Comparison of ENCODE assay signal across 15 cellular contexts in the genomic region with DNA sequence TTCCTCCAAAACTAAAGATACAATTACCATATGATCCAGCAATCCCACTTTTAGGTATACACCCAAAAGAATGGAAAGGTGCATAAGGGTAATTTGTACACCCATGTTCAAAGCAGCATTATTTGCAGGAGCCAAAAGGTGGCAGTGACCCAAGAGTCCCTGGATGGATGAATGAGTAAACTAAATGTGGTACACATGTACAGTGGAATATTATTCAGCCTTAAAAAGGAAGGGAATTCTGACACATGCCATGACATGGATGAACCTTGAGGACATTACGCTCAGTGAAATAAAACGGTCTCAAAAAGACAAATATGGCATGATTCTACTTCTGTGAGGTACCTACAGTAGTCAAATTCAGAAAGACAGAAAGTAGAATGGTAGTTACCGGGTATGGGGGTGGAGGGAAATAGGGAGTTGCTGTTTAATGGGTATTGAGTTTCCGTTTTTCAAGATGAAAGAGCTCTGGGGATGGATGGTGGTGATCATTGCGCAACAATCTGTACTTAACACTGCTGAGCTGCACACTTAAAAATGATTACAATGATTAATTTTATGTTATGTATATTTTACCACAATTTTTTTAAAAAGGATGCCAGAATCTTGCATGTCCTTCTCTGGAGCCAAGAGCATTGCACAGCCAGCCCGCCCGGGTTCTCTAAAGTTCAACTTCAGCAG.
DNase-seq lines count a peak whose midpoint lies in the region; ATAC-seq and TF ChIP-seq lines count a peak whose summit lies in the region.
"Had no signal": no experiment of that assay in that cellular context is flagged by ENCODE, and none has a peak within 500 bp of the region (broad histone marks: within the 10 kb centered on the region; RNA-seq: fewer than 3 reads in every experiment).

No MANE protein-coding gene starts in this region.

- H3F3A ChIP-seq in MM.1S (ENCODE audit: insufficient read depth, low read length) = no peaks in the 10 kb centered on the region

- H2AFZ ChIP-seq in MM.1S (ENCODE audit: low read length) = no peak overlapping the region

- no peaks in the 10 kb centered on the region for H3K9me2 ChIP-seq in MM.1S (replicated peaks; ENCODE audit: insufficient read depth, low read length)

- H3K9ac ChIP-seq in SK-N-MC (ENCODE audit: insufficient read length) = no peak overlapping the region
- H3K9ac ChIP-seq in MM.1S (ENCODE audit: low read length) = no peak overlapping the region

- no peaks in the 10 kb centered on the region for H3K9me3 ChIP-seq in SK-N-MC (ENCODE audit: low read depth, low read length)
- H3K9me3 ChIP-seq in right cardiac atrium (ENCODE audit: control insufficient read depth, low read length) = no peaks in the 10 kb centered on the region
- H3K9me3 ChIP-seq in MM.1S (replicated peaks; ENCODE audit: insufficient read depth, low read length) = no peaks in the 10 kb centered on the region
- H3K9me3 ChIP-seq: colonic mucosa, suprapubic skin had no signal

- H3K27me3 ChIP-seq in HL-60 (ENCODE audit: insufficient read depth, poor library complexity, severe bottlenecking) = no peaks in the 10 kb centered on the region
- H3K27me3 ChIP-seq in right cardiac atrium (ENCODE audit: control insufficient read depth, insufficient read depth) = no peaks in the 10 kb centered on the region
- H3K27me3 ChIP-seq in MM.1S (replicated peaks; ENCODE audit: insufficient read depth, low read length) = no peaks in the 10 kb centered on the region
- H3K27me3 ChIP-seq: colonic mucosa, suprapubic skin had no signal

- intact Hi-C loops in right cardiac atrium (cut with DNase I) = no loop called here

- DNase-seq in AML-193 (lab: John Stamatoyannopoulos, UW) (peak; percentile 80 to 85), HL-60 (ENCODE audit: low read depth in 1 of 2, low spot score in 1 of 2) (peak in 1 of 2 experiments; percentile 63), SK-N-MC (ENCODE audit: low read depth, low spot score) (peak; percentile 81), right cardiac atrium (peak in 2 of 3 donors; percentile 34 to 67), MM.1S (no peak), H4 (ENCODE audit: low spot score) (no peak), G401 (ENCODE audit: low spot score) (no peak), NCI-H82 (lab: John Stamatoyannopoulos, UW) (no peak)
- DNase-seq: activated gamma-delta T cell treated with Interleukin-2 at 50 U/mL for 16 hours, colonic mucosa, DMS153, NCI-H2029 treated with DMSO at 0.1 percent for 48 hours, NCI-H526, T1000 had no signal

- TF ChIP-seq CTCF in HL-60 (IDR thresholded peaks at IDR 0.05; ENCODE audit: insufficient read depth, low read length) (no peak), MM.1S (IDR thresholded peaks at IDR 0.05; ENCODE audit: low read length) (no peak)

- WGBS in right cardiac atrium = 92% methylated on average over 7 of the region's 7 CpGs

- peak overlapping the region; percentile 65 for H3K27ac ChIP-seq in HL-60 (replicated peaks)
- H3K27ac ChIP-seq in SK-N-MC = no peak overlapping the region
- H3K27ac ChIP-seq in right cardiac atrium (ENCODE audit: low read length) = no peak overlapping the region
- no peak overlapping the region for H3K27ac ChIP-seq in MM.1S (ENCODE audit: low read length)
- H3K27ac ChIP-seq: colonic mucosa, suprapubic skin had no signal

- no peaks in the 10 kb centered on the region for H3K79me2 ChIP-seq in MM.1S (ENCODE audit: low read length)

- H4K20me1 ChIP-seq in MM.1S (ENCODE audit: insufficient read depth, low read length) = no peaks in the 10 kb centered on the region

- peak in 1 of 2 donors; percentile 15 for ATAC-seq in right cardiac atrium

- no peaks in the 10 kb centered on the region for H3K4me1 ChIP-seq in right cardiac atrium (ENCODE audit: control insufficient read depth, insufficient read depth, low read length)
- no peaks in the 10 kb centered on the region for H3K4me1 ChIP-seq in MM.1S (ENCODE audit: low read length)
- H3K4me1 ChIP-seq: colonic mucosa had no signal

- H3K4me3 ChIP-seq in HL-60 (replicated peaks; ENCODE audit: insufficient read depth, low read length) (no peak overlapping the region), SK-N-MC (no peak overlapping the region), right cardiac atrium (ENCODE audit: low read length) (no peak overlapping the region), MM.1S (ENCODE audit: low read length) (no peak overlapping the region)
- H3K4me3 ChIP-seq: colonic mucosa, suprapubic skin had no signal

- in situ Hi-C loops in G401 (cut with HindIII; ENCODE audit: low sequenced_read_pairs) = no loop called here

- no peaks in the 10 kb centered on the region for H3K36me3 ChIP-seq in SK-N-MC (ENCODE audit: insufficient read depth, low read length)
- no peaks in the 10 kb centered on the region for H3K36me3 ChIP-seq in MM.1S (replicated peaks; ENCODE audit: insufficient read depth, low read length)
- H3K36me3 ChIP-seq: colonic mucosa, suprapubic skin had no signal

- H3K4me2 ChIP-seq in MM.1S (ENCODE audit: low read depth, low read length) = no peak overlapping the region

Comparison
In these comparisons a context has a peak if more than half of its experiments do, and no peak if none do; other contexts are left out.
1. DNase-seq: peak in AML-193 (2 of 2), SK-N-MC (single experiment) and right cardiac atrium (2 of 3); none in MM.1S (single experiment), H4 (single experiment), G401 (single experiment) and NCI-H82 (single experiment).